ENCODE assay signal across 20 cellular contexts in the genomic region with DNA sequence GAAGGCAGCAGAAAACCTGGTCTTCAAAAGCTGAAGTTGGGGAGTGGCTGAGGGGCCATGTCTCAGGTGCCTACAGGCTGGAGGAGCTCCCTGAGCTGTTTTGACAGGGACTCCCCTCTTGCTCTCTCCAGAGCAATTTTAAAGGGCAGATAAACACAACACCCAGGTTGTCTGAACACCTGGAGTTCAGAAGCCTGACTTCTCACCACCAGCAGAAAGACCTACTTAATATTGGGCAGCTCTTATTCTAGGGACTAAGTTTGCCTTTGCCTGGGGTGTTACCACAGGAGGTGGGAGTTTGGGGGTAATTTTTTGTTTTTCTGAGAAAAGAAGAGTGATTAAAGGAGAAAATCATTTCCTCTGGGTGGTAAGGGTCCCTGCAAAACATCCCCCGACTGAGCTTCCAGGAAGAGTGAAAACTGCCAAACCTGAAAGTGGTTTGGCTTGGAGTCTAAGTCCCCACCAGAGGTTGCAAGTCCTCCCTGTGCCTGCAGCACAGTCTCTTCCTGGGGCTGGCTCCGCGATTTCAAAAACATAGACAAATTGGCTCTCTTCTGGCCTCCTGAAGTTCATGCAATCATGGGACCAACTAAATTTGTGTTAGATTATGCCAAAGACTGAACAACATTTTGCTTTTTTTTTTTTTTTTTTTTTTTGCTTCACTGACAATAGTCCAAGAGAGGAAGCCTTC.
DNase-seq lines count a peak whose midpoint lies in the region; ATAC-seq and TF ChIP-seq lines count a peak whose summit lies in the region.
"Had no signal": no experiment of that assay in that cellular context is flagged by ENCODE, and none has a peak within 500 bp of the region (broad histone marks: within the 10 kb centered on the region; RNA-seq: fewer than 3 reads in every experiment).

No MANE protein-coding gene starts in this region.

- H3K27ac ChIP-seq in right atrium auricular region (peak overlapping the region in 1 of 2 donors; percentile 10), RWPE1 (peak overlapping the region; percentile 63; the same call in 1 of the 2 replicates), aorta (ENCODE audit: low read depth in 1 of 2, low read length in 2 of 2) (no peak overlapping the region), MM.1S (ENCODE audit: low read length) (no peak overlapping the region)
- H3K27ac ChIP-seq: A549, KMS-11, SJCRH30 had no signal

- ATAC-seq in left ventricle myocardium superior (peak; percentile 70), aorta (ENCODE audit: low FRiP score) (peak; percentile 60)
- ATAC-seq: A549, HCT116, PC-3 had no signal

- CTCF ChIA-PET in RWPE1 (lab: Yijun Ruan, JAX), result interaction anchor here (0.5 kb wide), 1 partner anchor 13 kb away, joined by 3 read pairs; no protein-coding TSS in a partner anchor

- H3K4me2 ChIP-seq in MM.1S (ENCODE audit: low read depth, low read length), result no peak overlapping the region
- H3K4me2 ChIP-seq: A549, KMS-11 had no signal

- no peak for TF ChIP-seq CTCF in right atrium auricular region (IDR thresholded peaks at IDR 0.05)
- TF ChIP-seq CTCF in RWPE1 (conservative IDR thresholded peaks at IDR 0.05; ENCODE audit: low read depth), result no peak
- no peak for TF ChIP-seq CTCF in MM.1S (IDR thresholded peaks at IDR 0.05; ENCODE audit: low read length)

- H3K9ac ChIP-seq in MM.1S (ENCODE audit: low read length), result no peak overlapping the region
- H3K9ac ChIP-seq: KMS-11 had no signal

- 27 to 41% methylated on average over 3 of the region's 3 CpGs for WGBS in aorta, 2 donors

- H4K20me1 ChIP-seq in MM.1S (ENCODE audit: insufficient read depth, low read length), result no peaks in the 10 kb centered on the region

- H2AFZ ChIP-seq in MM.1S (ENCODE audit: low read length), result no peak overlapping the region

- no peaks in the 10 kb centered on the region for H3K79me2 ChIP-seq in MM.1S (ENCODE audit: low read length)

- DNase-seq in left ventricle myocardium superior (no peak), right atrium auricular region (ENCODE audit: low spot score) (no peak), RWPE1 (ENCODE audit: low spot score) (no peak), inferior parietal cortex (ENCODE audit: extremely low spot score) (peak; percentile 2), aorta (no peak), MM.1S (no peak), EL (no peak)
- DNase-seq: GOT3, IMR-90, MV-4-11, NCI-H1105 treated with DMSO at 0.1 percent for 48 hours, NCI-H2029 treated with DMSO at 0.1 percent for 48 hours, NCI-H226, NCI-H510A treated with DMSO at 0.1 percent for 48 hours, NCI-H774, PC-3, SJCRH30 had no signal

- H3K4me1 ChIP-seq in right atrium auricular region, result no peaks in the 10 kb centered on the region
- no peaks in the 10 kb centered on the region for H3K4me1 ChIP-seq in aorta (ENCODE audit: control insufficient read depth in 1 of 2, insufficient read depth in 2 of 2, low read length in 2 of 2)
- H3K4me1 ChIP-seq in MM.1S (ENCODE audit: low read length), result no peaks in the 10 kb centered on the region
- H3K4me1 ChIP-seq: A549, SJCRH30 had no signal

- no peaks in the 10 kb centered on the region for H3K27me3 ChIP-seq in right atrium auricular region
- no peaks in the 10 kb centered on the region for H3K27me3 ChIP-seq in aorta (ENCODE audit: control insufficient read depth in 1 of 2, insufficient read depth in 2 of 2, low read length in 1 of 2)
- no peaks in the 10 kb centered on the region for H3K27me3 ChIP-seq in MM.1S (replicated peaks; ENCODE audit: insufficient read depth, low read length)
- H3K27me3 ChIP-seq: SJCRH30 had no signal

- H3K4me3 ChIP-seq in right atrium auricular region (no peak overlapping the region), aorta (ENCODE audit: low read length in 2 of 2) (no peak overlapping the region), MM.1S (ENCODE audit: low read length) (no peak overlapping the region)
- H3K4me3 ChIP-seq: A549, SJCRH30 had no signal

- POLR2A ChIA-PET in RWPE1 (lab: Yijun Ruan, JAX; ENCODE audit: low non-redundant PET), result no interaction called here

- intact Hi-C loops in left ventricle myocardium superior (cut with micrococcal nuclease) (no loop called here), aorta (cut with DNase I) (no loop called here)

- H3K9me3 ChIP-seq in right atrium auricular region (no peaks in the 10 kb centered on the region), aorta (ENCODE audit: control insufficient read depth, low read length) (no peaks in the 10 kb centered on the region), MM.1S (replicated peaks; ENCODE audit: insufficient read depth, low read length) (no peaks in the 10 kb centered on the region)
- H3K9me3 ChIP-seq: A549, SJCRH30 had no signal

- H3K36me3 ChIP-seq in right atrium auricular region, result no peaks in the 10 kb centered on the region
- no peaks in the 10 kb centered on the region for H3K36me3 ChIP-seq in aorta (ENCODE audit: control insufficient read depth in 1 of 2, insufficient read depth in 2 of 2, low read length in 1 of 2)
- H3K36me3 ChIP-seq in MM.1S (replicated peaks; ENCODE audit: insufficient read depth, low read length), result no peaks in the 10 kb centered on the region
- H3K36me3 ChIP-seq: SJCRH30 had no signal

- no peaks in the 10 kb centered on the region for H3F3A ChIP-seq in MM.1S (ENCODE audit: insufficient read depth, low read length)

- H3K9me2 ChIP-seq in MM.1S (replicated peaks; ENCODE audit: insufficient read depth, low read length), result no peaks in the 10 kb centered on the region
